Comparison of ENCODE assay signal across 1 cellular context in the genomic region with DNA sequence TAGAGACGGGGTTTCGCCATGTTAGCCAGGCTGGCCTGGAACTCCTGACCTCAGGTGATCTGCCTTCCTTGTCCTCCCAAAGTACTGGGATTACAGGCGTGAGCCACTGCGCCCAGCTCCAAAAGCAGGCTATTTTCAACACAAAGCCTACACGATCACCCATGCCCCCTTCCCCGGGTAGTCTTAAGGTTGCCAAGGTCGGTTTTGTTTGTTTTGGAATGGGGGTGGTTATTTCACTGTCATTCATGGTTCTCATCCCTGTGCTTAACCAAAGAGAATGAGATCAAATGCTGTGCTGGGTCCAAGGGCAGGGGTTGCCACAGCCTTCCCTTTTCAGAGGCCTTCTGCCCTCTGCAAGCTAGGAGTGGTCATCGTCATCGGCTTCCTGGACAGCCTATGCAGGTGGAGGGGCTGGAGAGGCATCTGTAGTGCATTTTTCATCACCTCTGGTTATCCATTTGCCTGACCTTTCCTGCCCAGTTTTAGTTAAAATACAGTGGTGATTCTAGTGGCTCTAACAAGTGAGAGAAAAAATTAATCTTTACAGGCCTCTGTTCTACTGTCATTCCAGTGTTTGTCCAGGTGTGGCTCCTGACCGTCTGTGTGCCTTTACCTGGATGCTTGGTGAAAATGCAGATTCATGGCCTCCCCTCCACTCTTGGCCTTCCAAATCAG.
TF ChIP-seq lines count a peak whose summit lies in the region.

No MANE protein-coding gene starts in this region.

TF ChIP-seq in HepG2, 621 proteins besides CTCF, POLR2A, EP300 and RAD21 (continued from another document and continues in another):
- no peak for TF ChIP-seq PRDM15 (CRISPR knock-in tag; IDR thresholded peaks at IDR 0.05)
- no peak for TF ChIP-seq ZNF33B (CRISPR knock-in tag; IDR thresholded peaks at IDR 0.05)
- TF ChIP-seq ZKSCAN8 (CRISPR knock-in tag; IDR thresholded peaks at IDR 0.05; ENCODE audit: borderline replicate concordance) = 0 out of 2 replicates have a peak, but pooled peaks have one; percentile 65
- TF ChIP-seq, protein P1, sequence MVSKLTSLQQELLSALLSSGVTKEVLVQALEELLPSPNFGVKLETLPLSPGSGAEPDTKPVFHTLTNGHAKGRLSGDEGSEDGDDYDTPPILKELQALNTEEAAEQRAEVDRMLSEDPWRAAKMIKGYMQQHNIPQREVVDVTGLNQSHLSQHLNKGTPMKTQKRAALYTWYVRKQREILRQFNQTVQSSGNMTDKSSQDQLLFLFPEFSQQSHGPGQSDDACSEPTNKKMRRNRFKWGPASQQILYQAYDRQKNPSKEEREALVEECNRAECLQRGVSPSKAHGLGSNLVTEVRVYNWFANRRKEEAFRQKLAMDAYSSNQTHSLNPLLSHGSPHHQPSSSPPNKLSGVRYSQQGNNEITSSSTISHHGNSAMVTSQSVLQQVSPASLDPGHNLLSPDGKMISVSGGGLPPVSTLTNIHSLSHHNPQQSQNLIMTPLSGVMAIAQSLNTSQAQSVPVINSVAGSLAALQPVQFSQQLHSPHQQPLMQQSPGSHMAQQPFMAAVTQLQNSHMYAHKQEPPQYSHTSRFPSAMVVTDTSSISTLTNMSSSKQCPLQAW (CRISPR knock-in tag; IDR thresholded peaks at IDR 0.05) = peak; percentile 71
- TF ChIP-seq E2F2 (CRISPR knock-in tag; IDR thresholded peaks at IDR 0.05; ENCODE audit: borderline replicate concordance) = no peak
- no peak; the same call in 1 of the 2 replicates for TF ChIP-seq RFX5 (IDR thresholded peaks at IDR 0.05; ENCODE audit: low read depth, low read length)
- TF ChIP-seq ZNF761 (CRISPR knock-in tag; conservative IDR thresholded peaks at IDR 0.05) = no peak
- TF ChIP-seq ARNT2 (CRISPR knock-in tag; IDR thresholded peaks at IDR 0.05; ENCODE audit: low read depth) = no peak
- TF ChIP-seq ESRRA (CRISPR knock-in tag; IDR thresholded peaks at IDR 0.05; ENCODE audit: low read depth) = peak; percentile 92
- no peak for TF ChIP-seq TBP (CRISPR knock-in tag; IDR thresholded peaks at IDR 0.05)
- TF ChIP-seq DDIT3 (CRISPR knock-in tag; IDR thresholded peaks at IDR 0.05) = no peak
- no peak for TF ChIP-seq ZNF562 (CRISPR knock-in tag; IDR thresholded peaks at IDR 0.05; ENCODE audit: borderline replicate concordance)
- TF ChIP-seq RAD51 (IDR thresholded peaks at IDR 0.05; ENCODE audit: borderline replicate concordance) = no peak
- no peak for TF ChIP-seq NFYC (CRISPR knock-in tag; IDR thresholded peaks at IDR 0.05)
- TF ChIP-seq, protein P2, sequence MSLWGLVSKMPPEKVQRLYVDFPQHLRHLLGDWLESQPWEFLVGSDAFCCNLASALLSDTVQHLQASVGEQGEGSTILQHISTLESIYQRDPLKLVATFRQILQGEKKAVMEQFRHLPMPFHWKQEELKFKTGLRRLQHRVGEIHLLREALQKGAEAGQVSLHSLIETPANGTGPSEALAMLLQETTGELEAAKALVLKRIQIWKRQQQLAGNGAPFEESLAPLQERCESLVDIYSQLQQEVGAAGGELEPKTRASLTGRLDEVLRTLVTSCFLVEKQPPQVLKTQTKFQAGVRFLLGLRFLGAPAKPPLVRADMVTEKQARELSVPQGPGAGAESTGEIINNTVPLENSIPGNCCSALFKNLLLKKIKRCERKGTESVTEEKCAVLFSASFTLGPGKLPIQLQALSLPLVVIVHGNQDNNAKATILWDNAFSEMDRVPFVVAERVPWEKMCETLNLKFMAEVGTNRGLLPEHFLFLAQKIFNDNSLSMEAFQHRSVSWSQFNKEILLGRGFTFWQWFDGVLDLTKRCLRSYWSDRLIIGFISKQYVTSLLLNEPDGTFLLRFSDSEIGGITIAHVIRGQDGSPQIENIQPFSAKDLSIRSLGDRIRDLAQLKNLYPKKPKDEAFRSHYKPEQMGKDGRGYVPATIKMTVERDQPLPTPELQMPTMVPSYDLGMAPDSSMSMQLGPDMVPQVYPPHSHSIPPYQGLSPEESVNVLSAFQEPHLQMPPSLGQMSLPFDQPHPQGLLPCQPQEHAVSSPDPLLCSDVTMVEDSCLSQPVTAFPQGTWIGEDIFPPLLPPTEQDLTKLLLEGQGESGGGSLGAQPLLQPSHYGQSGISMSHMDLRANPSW (CRISPR knock-in tag; IDR thresholded peaks at IDR 0.05; ENCODE audit: borderline replicate concordance) = no peak
- no peak for TF ChIP-seq NKX3-1 (CRISPR knock-in tag; IDR thresholded peaks at IDR 0.05)
- peak; percentile 92 for TF ChIP-seq HDAC1 (CRISPR knock-in tag; IDR thresholded peaks at IDR 0.05)
- TF ChIP-seq, protein P3, sequence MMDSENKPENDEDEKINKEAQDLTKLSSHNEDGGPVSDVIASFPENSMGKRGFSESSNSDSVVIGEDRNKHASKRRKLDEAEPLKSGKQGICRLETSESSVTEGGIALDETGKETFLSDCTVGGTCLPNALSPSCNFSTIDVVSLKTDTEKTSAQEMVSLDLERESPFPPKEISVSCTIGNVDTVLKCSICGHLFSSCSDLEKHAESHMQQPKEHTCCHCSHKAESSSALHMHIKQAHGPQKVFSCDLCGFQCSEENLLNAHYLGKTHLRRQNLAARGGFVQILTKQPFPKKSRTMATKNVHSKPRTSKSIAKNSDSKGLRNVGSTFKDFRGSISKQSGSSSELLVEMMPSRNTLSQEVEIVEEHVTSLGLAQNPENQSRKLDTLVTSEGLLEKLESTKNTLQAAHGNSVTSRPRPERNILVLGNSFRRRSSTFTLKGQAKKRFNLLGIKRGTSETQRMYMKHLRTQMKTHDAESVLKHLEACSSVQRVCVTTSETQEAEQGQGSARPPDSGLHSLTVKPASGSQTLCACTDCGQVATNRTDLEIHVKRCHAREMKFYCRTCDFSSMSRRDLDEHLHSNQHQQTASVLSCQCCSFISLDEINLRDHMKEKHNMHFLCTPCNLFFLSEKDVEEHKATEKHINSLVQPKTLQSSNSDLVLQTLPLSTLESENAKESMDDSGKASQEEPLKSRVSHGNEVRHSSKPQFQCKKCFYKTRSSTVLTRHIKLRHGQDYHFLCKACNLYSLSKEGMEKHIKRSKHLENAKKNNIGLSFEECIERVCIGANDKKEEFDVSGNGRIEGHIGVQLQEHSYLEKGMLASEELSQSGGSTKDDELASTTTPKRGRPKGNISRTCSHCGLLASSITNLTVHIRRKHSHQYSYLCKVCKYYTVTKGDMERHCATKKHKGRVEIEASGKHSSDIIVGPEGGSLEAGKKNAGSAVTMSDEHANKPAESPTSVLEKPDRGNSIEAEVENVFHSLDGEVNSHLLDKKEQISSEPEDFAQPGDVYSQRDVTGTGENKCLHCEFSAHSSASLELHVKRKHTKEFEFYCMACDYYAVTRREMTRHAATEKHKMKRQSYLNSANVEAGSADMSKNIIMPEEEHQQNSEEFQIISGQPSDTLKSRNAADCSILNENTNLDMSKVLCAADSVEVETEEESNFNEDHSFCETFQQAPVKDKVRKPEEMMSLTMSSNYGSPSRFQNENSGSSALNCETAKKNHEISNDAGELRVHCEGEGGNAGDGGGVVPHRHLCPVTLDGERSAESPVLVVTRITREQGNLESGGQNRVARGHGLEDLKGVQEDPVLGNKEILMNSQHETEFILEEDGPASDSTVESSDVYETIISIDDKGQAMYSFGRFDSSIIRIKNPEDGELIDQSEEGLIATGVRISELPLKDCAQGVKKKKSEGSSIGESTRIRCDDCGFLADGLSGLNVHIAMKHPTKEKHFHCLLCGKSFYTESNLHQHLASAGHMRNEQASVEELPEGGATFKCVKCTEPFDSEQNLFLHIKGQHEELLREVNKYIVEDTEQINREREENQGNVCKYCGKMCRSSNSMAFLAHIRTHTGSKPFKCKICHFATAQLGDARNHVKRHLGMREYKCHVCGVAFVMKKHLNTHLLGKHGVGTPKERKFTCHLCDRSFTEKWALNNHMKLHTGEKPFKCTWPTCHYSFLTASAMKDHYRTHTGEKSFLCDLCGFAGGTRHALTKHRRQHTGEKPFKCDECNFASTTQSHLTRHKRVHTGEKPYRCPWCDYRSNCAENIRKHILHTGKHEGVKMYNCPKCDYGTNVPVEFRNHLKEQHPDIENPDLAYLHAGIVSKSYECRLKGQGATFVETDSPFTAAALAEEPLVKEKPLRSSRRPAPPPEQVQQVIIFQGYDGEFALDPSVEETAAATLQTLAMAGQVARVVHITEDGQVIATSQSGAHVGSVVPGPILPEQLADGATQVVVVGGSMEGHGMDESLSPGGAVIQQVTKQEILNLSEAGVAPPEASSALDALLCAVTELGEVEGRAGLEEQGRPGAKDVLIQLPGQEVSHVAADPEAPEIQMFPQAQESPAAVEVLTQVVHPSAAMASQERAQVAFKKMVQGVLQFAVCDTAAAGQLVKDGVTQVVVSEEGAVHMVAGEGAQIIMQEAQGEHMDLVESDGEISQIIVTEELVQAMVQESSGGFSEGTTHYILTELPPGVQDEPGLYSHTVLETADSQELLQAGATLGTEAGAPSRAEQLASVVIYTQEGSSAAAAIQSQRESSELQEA (CRISPR knock-in tag; IDR thresholded peaks at IDR 0.05; ENCODE audit: not compliant biosample characterization) = no peak
- TF ChIP-seq FOXM1 (CRISPR knock-in tag; IDR thresholded peaks at IDR 0.05) = no peak
- peak; percentile 37 for TF ChIP-seq SMC3 (IDR thresholded peaks at IDR 0.05; ENCODE audit: low read length)
- TF ChIP-seq, protein P4, sequence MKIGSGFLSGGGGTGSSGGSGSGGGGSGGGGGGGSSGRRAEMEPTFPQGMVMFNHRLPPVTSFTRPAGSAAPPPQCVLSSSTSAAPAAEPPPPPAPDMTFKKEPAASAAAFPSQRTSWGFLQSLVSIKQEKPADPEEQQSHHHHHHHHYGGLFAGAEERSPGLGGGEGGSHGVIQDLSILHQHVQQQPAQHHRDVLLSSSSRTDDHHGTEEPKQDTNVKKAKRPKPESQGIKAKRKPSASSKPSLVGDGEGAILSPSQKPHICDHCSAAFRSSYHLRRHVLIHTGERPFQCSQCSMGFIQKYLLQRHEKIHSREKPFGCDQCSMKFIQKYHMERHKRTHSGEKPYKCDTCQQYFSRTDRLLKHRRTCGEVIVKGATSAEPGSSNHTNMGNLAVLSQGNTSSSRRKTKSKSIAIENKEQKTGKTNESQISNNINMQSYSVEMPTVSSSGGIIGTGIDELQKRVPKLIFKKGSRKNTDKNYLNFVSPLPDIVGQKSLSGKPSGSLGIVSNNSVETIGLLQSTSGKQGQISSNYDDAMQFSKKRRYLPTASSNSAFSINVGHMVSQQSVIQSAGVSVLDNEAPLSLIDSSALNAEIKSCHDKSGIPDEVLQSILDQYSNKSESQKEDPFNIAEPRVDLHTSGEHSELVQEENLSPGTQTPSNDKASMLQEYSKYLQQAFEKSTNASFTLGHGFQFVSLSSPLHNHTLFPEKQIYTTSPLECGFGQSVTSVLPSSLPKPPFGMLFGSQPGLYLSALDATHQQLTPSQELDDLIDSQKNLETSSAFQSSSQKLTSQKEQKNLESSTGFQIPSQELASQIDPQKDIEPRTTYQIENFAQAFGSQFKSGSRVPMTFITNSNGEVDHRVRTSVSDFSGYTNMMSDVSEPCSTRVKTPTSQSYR (CRISPR knock-in tag; IDR thresholded peaks at IDR 0.05; ENCODE audit: borderline replicate concordance) = peak; percentile 94
- TF ChIP-seq ZGPAT (CRISPR knock-in tag; IDR thresholded peaks at IDR 0.05) = peak; percentile 94
- 0 out of 2 replicates have a peak, but pooled peaks have one; percentile 50 for TF ChIP-seq BRF2 (CRISPR knock-in tag; IDR thresholded peaks at IDR 0.05)
- no peak for TF ChIP-seq ZNF577 (CRISPR knock-in tag; IDR thresholded peaks at IDR 0.05; ENCODE audit: borderline replicate concordance, low read depth)
- peak; percentile 49 for TF ChIP-seq ZNF121 (CRISPR knock-in tag; IDR thresholded peaks at IDR 0.05)
- TF ChIP-seq KDM4B (CRISPR knock-in tag; IDR thresholded peaks at IDR 0.05) = 0 out of 2 replicates have a peak, but pooled peaks have one; percentile 22
